ENCODE assay signal across 13 cellular contexts in the genomic region with DNA sequence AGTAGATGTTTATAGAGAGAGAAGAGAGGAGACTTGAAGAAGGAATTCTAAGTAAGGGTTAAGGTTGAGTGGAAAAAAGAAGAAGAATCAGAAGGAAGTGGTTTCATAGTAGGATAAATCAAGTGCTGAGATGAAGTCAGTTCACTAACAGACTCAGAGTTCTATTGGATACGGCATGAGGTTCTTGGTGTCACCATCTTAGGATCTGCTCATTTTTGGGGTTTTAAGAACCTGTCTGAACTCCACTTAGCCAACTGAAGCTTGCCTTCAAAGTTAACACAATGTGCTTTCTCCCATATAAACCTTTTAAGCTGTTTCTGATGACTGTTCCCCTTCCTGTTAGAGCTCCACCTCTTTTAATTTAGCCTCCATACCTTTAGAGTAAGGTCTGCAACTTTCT.
DNase-seq lines count a peak whose midpoint lies in the region; ATAC-seq, FAIRE-seq and TF ChIP-seq lines count a peak whose summit lies in the region.
"Had no signal": no experiment of that assay in that cellular context is flagged by ENCODE, and none has a peak within 500 bp of the region (broad histone marks: within the 10 kb centered on the region; RNA-seq: fewer than 3 reads in every experiment).

No MANE protein-coding gene starts in this region.

- H3K27ac Mint-ChIP-seq in effector memory CD8-positive, alpha-beta T cell: peak overlapping the region; percentile 89 to 95

- in situ Hi-C loops in HepG2 (cut with HindIII; ENCODE audit: extremely low pct_ligation_motif_present, low pct_unique_long_range_greater_than_20kb): loop anchor here (5.0 to 10.0 kb wide), 2 partner anchors 61 to 88 kb away; no protein-coding TSS in a partner anchor

- H3K4me3 ChIP-seq in heart left ventricle (no peak overlapping the region), RWPE2 (ENCODE audit: severe bottlenecking) (no peak overlapping the region), upper lobe of left lung (no peak overlapping the region), dorsolateral prefrontal cortex (no peak overlapping the region), HepG2 (replicated peaks in 1 of 3; ENCODE audit: insufficient read depth in 1 of 3, low read depth in 2 of 3, low read length in 3 of 3) (no peak overlapping the region)

- POLR2A ChIA-PET in HepG2 (lab: Yijun Ruan, JAX): no interaction called here

- H3K9me3 ChIP-seq in heart left ventricle (no peaks in the 10 kb centered on the region), RWPE2 (ENCODE audit: severe bottlenecking) (no peaks in the 10 kb centered on the region), upper lobe of left lung (no peaks in the 10 kb centered on the region), HepG2 (ENCODE audit: low read length) (no peaks in the 10 kb centered on the region)

- TF ChIP-seq EP300 in upper lobe of left lung (IDR thresholded peaks at IDR 0.05) (no peak), HepG2 (IDR thresholded peaks at IDR 0.05; ENCODE audit: low read depth in 2 of 2, low read length in 2 of 2) (no peak), HepG2 (CRISPR knock-in tag; IDR thresholded peaks at IDR 0.05; ENCODE audit: borderline replicate concordance) (no peak)

- peaks cover 22 to 99% (median 81%) of the 10 kb centered on the region in 12 donors for H3K4me1 ChIP-seq in heart left ventricle
- peaks cover 71% of the 10 kb centered on the region for H3K4me1 ChIP-seq in RWPE2 (ENCODE audit: insufficient read depth, poor library complexity, severe bottlenecking)
- peaks cover 77 to 91% (median 82%) of the 10 kb centered on the region in 4 donors for H3K4me1 ChIP-seq in upper lobe of left lung
- H3K4me1 ChIP-seq in HepG2 (ENCODE audit: insufficient read depth, low read length): peaks cover 47% of the 10 kb centered on the region

- no peak for TF ChIP-seq RAD21 in HepG2 (CRISPR knock-in tag; IDR thresholded peaks at IDR 0.05)

- no peaks in the 10 kb centered on the region for H3K36me3 ChIP-seq in heart left ventricle
- H3K36me3 ChIP-seq in RWPE2 (ENCODE audit: low read depth): no peaks in the 10 kb centered on the region
- no peaks in the 10 kb centered on the region for H3K36me3 ChIP-seq in upper lobe of left lung
- no peaks in the 10 kb centered on the region for H3K36me3 ChIP-seq in HepG2 (replicated peaks in 1 of 2; ENCODE audit: control insufficient read depth in 1 of 2, insufficient read depth in 2 of 2, low read length in 2 of 2)

- TF ChIP-seq POLR2A in heart left ventricle (IDR thresholded peaks at IDR 0.05): no peak
- TF ChIP-seq POLR2A in upper lobe of left lung (IDR thresholded peaks at IDR 0.05): peak in 1 of 4 donors; percentile 27
- TF ChIP-seq POLR2A in HepG2 (IDR thresholded peaks at IDR 0.05; ENCODE audit: insufficient read depth in 1 of 2, low read depth in 2 of 2, low read length in 2 of 2): no peak

- H3K27ac ChIP-seq in heart left ventricle: peak overlapping the region in 9 of 12 donors; percentile 7 to 99 (median 86)
- peak overlapping the region; percentile 97 for H3K27ac ChIP-seq in RWPE2 (ENCODE audit: poor library complexity, severe bottlenecking)
- peak overlapping the region in 3 of 4 donors; percentile 50 to 96 (median 90) for H3K27ac ChIP-seq in upper lobe of left lung
- H3K27ac ChIP-seq in dorsolateral prefrontal cortex: peak overlapping the region in 12 of 59 donors; percentile 10 to 93 (median 44)
- no peak overlapping the region for H3K27ac ChIP-seq in HepG2 (ENCODE audit: extremely low read length, insufficient read depth, low read length)

- H4K20me1 ChIP-seq in HepG2 (ENCODE audit: insufficient read depth, low read length): no peaks in the 10 kb centered on the region

- no peaks in the 10 kb centered on the region for H3K79me2 ChIP-seq in HepG2 (ENCODE audit: insufficient read depth, low read length)

- TF ChIP-seq CTCF in heart left ventricle (IDR thresholded peaks at IDR 0.05) (no peak), RWPE2 (IDR thresholded peaks at IDR 0.05; ENCODE audit: poor library complexity, severe bottlenecking) (no peak), upper lobe of left lung (IDR thresholded peaks at IDR 0.05) (no peak), dorsolateral prefrontal cortex (IDR thresholded peaks at IDR 0.05 in 54 of 56, conservative IDR thresholded peaks at IDR 0.05 in 2 of 56; ENCODE audit: low read depth in 1 of 56, partially characterized antibody in 56 of 56) (no peak), HepG2 (CRISPR knock-in tag; IDR thresholded peaks at IDR 0.05) (no peak)

- intact Hi-C loops in heart left ventricle (cut with DNase I): loop anchor here in 8 of 10 donors (5.0 to 10.0 kb wide), 6 partner anchors 61 to 291 kb away; a partner anchor contains a TSS
- intact Hi-C loops in left cardiac atrium (cut with DNase I): no loop called here
- intact Hi-C loops in dorsolateral prefrontal cortex (cut with DNase I): no loop called here
- intact Hi-C loops in HepG2 (cut with micrococcal nuclease; ENCODE audit: unreplicated experiment): no loop called here

- H3K9me3 Mint-ChIP-seq in effector memory CD8-positive, alpha-beta T cell: peaks cover 0 to 7% of the 10 kb centered on the region in 2 donors

- H3K4me2 ChIP-seq in HepG2 (ENCODE audit: low read depth, low read length): no peak overlapping the region

- ATAC-seq in heart left ventricle (no peak), left cardiac atrium (no peak), RWPE2 (ENCODE audit: low read depth) (no peak), upper lobe of left lung (ENCODE audit: low FRiP score in 2 of 2) (no peak), HepG2 (no peak)
- no peak for ATAC-seq in effector memory CD8-positive, alpha-beta T cell (replicated peaks)
- ATAC-seq: activated CD4-positive, CD25-positive, alpha-beta regulatory T cell treated with anti-CD3 and anti-CD28 coated beads, Interleukin-2, amount 50 U/mL, for 24 hours had no signal

- H3K4me1 Mint-ChIP-seq in effector memory CD8-positive, alpha-beta T cell (ENCODE audit: low read depth in 2 of 2): peaks cover 78 to 81% of the 10 kb centered on the region in 2 donors

- no TSS peak for BruUV-seq in HepG2 (replicated peaks; lab: Mats Ljungman, UMichigan)

- H3K4me3 Mint-ChIP-seq in effector memory CD8-positive, alpha-beta T cell: peak overlapping the region; percentile 62 to 92

- no peak overlapping the region for H2AFZ ChIP-seq in HepG2 (ENCODE audit: low read length)

- CTCF ChIA-PET in HepG2 (lab: Yijun Ruan, JAX; ENCODE audit: low intra/inter-chr PET ratio, low total read pairs): no interaction called here

- no peak overlapping the region for H3K9ac ChIP-seq in HepG2 (ENCODE audit: insufficient read depth, low read depth, low read length)

- H3K36me3 Mint-ChIP-seq in effector memory CD8-positive, alpha-beta T cell (ENCODE audit: insufficient read depth): peaks cover 79% of the 10 kb centered on the region

- no peaks in the 10 kb centered on the region for H3K27me3 ChIP-seq in heart left ventricle
- H3K27me3 ChIP-seq in RWPE2 (ENCODE audit: insufficient read depth, poor library complexity, severe bottlenecking): no peaks in the 10 kb centered on the region
- H3K27me3 ChIP-seq in upper lobe of left lung: no peaks in the 10 kb centered on the region
- no peaks in the 10 kb centered on the region for H3K27me3 ChIP-seq in dorsolateral prefrontal cortex
- H3K27me3 ChIP-seq in HepG2 (ENCODE audit: control insufficient read depth in 1 of 2, insufficient read depth in 2 of 2, low read length in 2 of 2): no peaks in the 10 kb centered on the region

- DNase-seq in heart left ventricle (no peak), left cardiac atrium (no peak), RWPE2 (ENCODE audit: low spot score) (no peak), upper lobe of left lung (no peak), dorsolateral prefrontal cortex (no peak), HepG2 (ENCODE audit: low spot score) (no peak), NCI-H524 treated with DMSO at 0.1 percent for 48 hours (lab: John Stamatoyannopoulos, UW) (no peak)
- DNase-seq in effector memory CD8-positive, alpha-beta T cell: no peak
- DNase-seq: GDM1, NCI-H1048, SHP77 treated with DMSO at 0.1 percent for 48 hours had no signal

- no peaks in the 10 kb centered on the region for H3K27me3 Mint-ChIP-seq in effector memory CD8-positive, alpha-beta T cell

- 0 to 95% (median 20%) methylated on average over 1 of the region's 1 CpG for WGBS in heart left ventricle, 4 donors
- WGBS in upper lobe of left lung, 2 donors: 0 to 41% methylated on average over 1 of the region's 1 CpG
- WGBS in HepG2 (ENCODE audit: low lambda C conversion rate): 4% methylated on average over 1 of the region's 1 CpG

- FAIRE-seq in HepG2 (lab: Jason Lieb, UNC): no peak
- FAIRE-seq: colon had no signal

TF ChIP-seq in HepG2, 621 proteins besides CTCF, POLR2A, EP300 and RAD21:
- TF ChIP-seq PHF20 (CRISPR knock-in tag; IDR thresholded peaks at IDR 0.05) (no peak), KDM3A (CRISPR knock-in tag; IDR thresholded peaks at IDR 0.05; ENCODE audit: low read depth) (no peak)
TF ChIP-seq in HepG2: peak in this region for 0.

Comparison
In these comparisons a context has a peak if more than half of its experiments do, and no peak if none do; other contexts are left out.
1. intact Hi-C loops: an anchor here in heart left ventricle (5.0 to 10.0 kb wide); none called in left cardiac atrium, dorsolateral prefrontal cortex and HepG2.